In the genomic region with DNA sequence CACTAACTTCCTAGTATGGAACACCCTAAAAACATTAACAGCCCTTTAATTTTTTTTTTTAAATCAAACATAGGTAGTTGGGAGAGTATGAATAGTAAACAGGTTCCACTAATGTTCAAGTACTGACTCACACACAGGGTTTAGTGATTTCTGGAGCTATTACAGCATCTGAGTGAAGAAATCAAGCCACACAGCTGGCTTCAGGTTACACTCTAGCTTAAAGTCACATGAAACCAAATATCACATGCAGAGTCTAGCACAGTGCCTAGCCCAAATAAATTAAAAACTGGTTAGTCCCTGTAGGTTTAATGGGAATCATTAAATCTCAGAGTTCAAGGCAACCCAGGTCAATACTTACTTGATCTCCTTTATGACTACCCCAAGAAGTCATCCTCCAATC, we compare ENCODE assay signal across 15 cellular contexts. TPM values are rescaled to one million over a fixed set of nuclear protein-coding genes. Genes with fewer than 3 reads are reported as not detected.
DNase-seq lines count a peak whose midpoint lies in the region; ATAC-seq, FAIRE-seq and TF ChIP-seq lines count a peak whose summit lies in the region.
"Had no signal": no experiment of that assay in that cellular context is flagged by ENCODE, and none has a peak within 500 bp of the region (broad histone marks: within the 10 kb centered on the region; RNA-seq: fewer than 3 reads in every experiment).

No MANE protein-coding gene starts in this region.

- H3K36me3 Mint-ChIP-seq in effector memory CD8-positive, alpha-beta T cell (ENCODE audit: insufficient read depth), result no peaks in the 10 kb centered on the region
- H3K36me3 Mint-ChIP-seq: natural killer cell had no signal

- H3K4me3 ChIP-seq in keratinocyte (ENCODE audit: control insufficient read depth in 2 of 3, extremely low read depth in 1 of 3, insufficient read depth in 2 of 3, low read depth in 1 of 3, low read length in 3 of 3), result no peak overlapping the region
- H3K4me3 ChIP-seq: BLaER1, dorsolateral prefrontal cortex, HAP-1 had no signal

- no peak for TF ChIP-seq CTCF in keratinocyte (optimal IDR thresholded peaks at IDR 0.05 in 1 of 3, IDR thresholded peaks at IDR 0.05 in 1 of 3, conservative IDR thresholded peaks at IDR 0.05 in 1 of 3; ENCODE audit: extremely low read depth in 1 of 3, insufficient read depth in 2 of 3, low read length in 3 of 3)

- H3K27me3 Mint-ChIP-seq in effector memory CD8-positive, alpha-beta T cell, result no peaks in the 10 kb centered on the region
- H3K27me3 Mint-ChIP-seq: stimulated activated naive CD8-positive, alpha-beta T cell treated with anti-CD3 and anti-CD28 coated beads, Interleukin-15, amount 100 ng/mL, for 72 hours had no signal

- dilution Hi-C loops in keratinocyte (cut with MboI; ENCODE audit: extremely low pct_ligation_motif_present, low sequenced_read_pairs), result no loop called here

- no peaks in the 10 kb centered on the region for H4K20me1 ChIP-seq in keratinocyte (ENCODE audit: control insufficient read depth, extremely low read depth, insufficient read depth, low read length)

- H3K27me3 ChIP-seq in keratinocyte (ENCODE audit: control insufficient read depth, extremely low read depth, insufficient read depth, low read length), result no peaks in the 10 kb centered on the region
- H3K27me3 ChIP-seq: BLaER1, dorsolateral prefrontal cortex had no signal

- no peaks in the 10 kb centered on the region for H3K9me3 ChIP-seq in keratinocyte (ENCODE audit: control insufficient read depth, low read depth, low read length)
- H3K9me3 ChIP-seq: BLaER1, HAP-1 had no signal

- no peaks in the 10 kb centered on the region for H3K9me1 ChIP-seq in keratinocyte (ENCODE audit: control insufficient read depth, extremely low read depth, insufficient read depth, low read length)

- no peak overlapping the region for H3K27ac Mint-ChIP-seq in effector memory CD8-positive, alpha-beta T cell
- H3K27ac Mint-ChIP-seq: natural killer cell; stimulated activated naive CD8-positive, alpha-beta T cell treated with anti-CD3 and anti-CD28 coated beads, Interleukin-15, amount 100 ng/mL, for 72 hours had no signal

- H3K79me2 ChIP-seq in keratinocyte (ENCODE audit: control insufficient read depth, insufficient read depth, low read length), result peaks cover 20% of the 10 kb centered on the region

- H3K4me3 Mint-ChIP-seq in effector memory CD8-positive, alpha-beta T cell, result no peak overlapping the region
- H3K4me3 Mint-ChIP-seq: natural killer cell; stimulated activated naive CD8-positive, alpha-beta T cell treated with anti-CD3 and anti-CD28 coated beads, Interleukin-15, amount 100 ng/mL, for 72 hours had no signal

- peak; percentile 5 for FAIRE-seq in keratinocyte (lab: Jason Lieb, UNC)

- intact Hi-C loops in left ventricle myocardium superior (cut with micrococcal nuclease), result no loop called here
- intact Hi-C loops in cardiac septum (cut with DNase I), result no loop called here

- H3K9ac ChIP-seq in keratinocyte (ENCODE audit: control insufficient read depth, extremely low read depth, insufficient read depth, low read length), result no peak overlapping the region
- H3K9ac ChIP-seq: BLaER1 had no signal

- no peak overlapping the region for H2AFZ ChIP-seq in keratinocyte (ENCODE audit: control insufficient read depth, low read length)

- H3K36me3 ChIP-seq in keratinocyte (ENCODE audit: control insufficient read depth in 2 of 2, extremely low read depth in 1 of 2, insufficient read depth in 2 of 2, low read length in 2 of 2), result peaks cover 0 to 10% of the 10 kb centered on the region in 2 experiments

- H3K9me3 Mint-ChIP-seq in effector memory CD8-positive, alpha-beta T cell, result no peaks in the 10 kb centered on the region
- H3K9me3 Mint-ChIP-seq: natural killer cell; stimulated activated naive CD8-positive, alpha-beta T cell treated with anti-CD3 and anti-CD28 coated beads, Interleukin-15, amount 100 ng/mL, for 72 hours had no signal

- H3K4me1 ChIP-seq in keratinocyte (ENCODE audit: control insufficient read depth, extremely low read depth, insufficient read depth, low read length), result peaks cover 11% of the 10 kb centered on the region
- H3K4me1 ChIP-seq: HAP-1 had no signal

- peak overlapping the region; percentile 51 for H3K27ac ChIP-seq in keratinocyte (ENCODE audit: control insufficient read depth, insufficient read depth, low read length)
- H3K27ac ChIP-seq: BLaER1, dorsolateral prefrontal cortex had no signal

- ATAC-seq in left ventricle myocardium superior, result peak; percentile 41
- ATAC-seq in HG03135 (IDR thresholded peaks at IDR 0.05; ENCODE audit: unreplicated experiment), result no peak
- ATAC-seq in effector memory CD8-positive, alpha-beta T cell (replicated peaks), result no peak
- ATAC-seq: natural killer cell; stimulated activated naive CD8-positive, alpha-beta T cell treated with anti-CD3 and anti-CD28 coated beads, Interleukin-15, amount 100 ng/mL, for 72 hours had no signal

- no peaks in the 10 kb centered on the region for H3K4me1 Mint-ChIP-seq in effector memory CD8-positive, alpha-beta T cell (ENCODE audit: low read depth in 2 of 2)
- H3K4me1 Mint-ChIP-seq: natural killer cell; stimulated activated naive CD8-positive, alpha-beta T cell treated with anti-CD3 and anti-CD28 coated beads, Interleukin-15, amount 100 ng/mL, for 72 hours had no signal

- H3K4me2 ChIP-seq in keratinocyte (ENCODE audit: control insufficient read depth, extremely low read depth, insufficient read depth, low read depth, low read length), result peak overlapping the region; percentile 7
- H3K4me2 ChIP-seq: BLaER1 had no signal

- DNase-seq in left ventricle myocardium superior, result no peak
- no peak for DNase-seq in cardiac septum (ENCODE audit: low spot score)
- peak; percentile 75 for DNase-seq in astrocyte of the hippocampus (ENCODE audit: low read depth, low spot score)
- DNase-seq in keratinocyte (ENCODE audit: low read depth, low spot score), result no peak
- no peak for DNase-seq in NCI-H82 (lab: John Stamatoyannopoulos, UW)
- DNase-seq in effector memory CD8-positive, alpha-beta T cell, result no peak
- DNase-seq in pons (ENCODE audit: low spot score), result no peak
- DNase-seq: dorsolateral prefrontal cortex; natural killer cell; NCI-H510A treated with DMSO at 0.1 percent for 48 hours; stimulated activated CD4-positive, alpha-beta T cell treated with anti-CD3 and anti-CD28 coated beads, Interleukin-2, amount 100 ng/mL, for 24 hours; stimulated activated naive CD8-positive, alpha-beta T cell treated with anti-CD3 and anti-CD28 coated beads, Interleukin-15, amount 100 ng/mL, for 72 hours had no signal

RNA-seq across cellular contexts. Expression of a gene that starts 11.6 kb away (rescaled TPM):
- 21.2 TPM for total RNA-seq in left ventricle myocardium superior
- 8.8 TPM for total RNA-seq in cardiac septum
- polyA plus RNA-seq in keratinocyte, result 6.0 to 9.5 TPM (median 6.8 TPM) in 3 replicates
- 8.6 TPM for polyA plus RNA-seq in keratinocyte (2011; ENCODE audit: low read depth)
- 4.2 and 6.4 TPM in 2 replicates for polyA plus RNA-seq in keratinocyte (2011; cell fraction: cytosol; rRNA removed)
- polyA plus RNA-seq in keratinocyte (2011; cell fraction: nucleus; rRNA removed), result 9.1 and 9.3 TPM in 2 replicates
- 4.0 and 6.2 TPM in 2 replicates for polyA plus RNA-seq in keratinocyte (2012; ENCODE audit: low replicate concordance)
- polyA minus RNA-seq in keratinocyte, result 2.7 to 10.6 TPM (median 10.0 TPM) in 3 replicates
- polyA minus RNA-seq in keratinocyte (2011; cell fraction: cytosol; rRNA and poly(A)+ RNA removed), result 4.2 TPM
- 7.3 and 12.2 TPM in 2 replicates for polyA minus RNA-seq in keratinocyte (2011; cell fraction: nucleus; rRNA and poly(A)+ RNA removed)
